In genomic region chr3:43451670-43452254, GRCh38 we compare ENCODE assay signal across 1 cellular context.
TF ChIP-seq lines count a peak whose summit lies in the region.

No MANE protein-coding gene starts in this region.

TF ChIP-seq in K562, 482 proteins besides CTCF, POLR2A, EP300 and RAD21 (continued from another document):
- no peak for TF ChIP-seq ATF6 (CRISPR knock-in tag; IDR thresholded peaks at IDR 0.05)
- TF ChIP-seq, protein P1, sequence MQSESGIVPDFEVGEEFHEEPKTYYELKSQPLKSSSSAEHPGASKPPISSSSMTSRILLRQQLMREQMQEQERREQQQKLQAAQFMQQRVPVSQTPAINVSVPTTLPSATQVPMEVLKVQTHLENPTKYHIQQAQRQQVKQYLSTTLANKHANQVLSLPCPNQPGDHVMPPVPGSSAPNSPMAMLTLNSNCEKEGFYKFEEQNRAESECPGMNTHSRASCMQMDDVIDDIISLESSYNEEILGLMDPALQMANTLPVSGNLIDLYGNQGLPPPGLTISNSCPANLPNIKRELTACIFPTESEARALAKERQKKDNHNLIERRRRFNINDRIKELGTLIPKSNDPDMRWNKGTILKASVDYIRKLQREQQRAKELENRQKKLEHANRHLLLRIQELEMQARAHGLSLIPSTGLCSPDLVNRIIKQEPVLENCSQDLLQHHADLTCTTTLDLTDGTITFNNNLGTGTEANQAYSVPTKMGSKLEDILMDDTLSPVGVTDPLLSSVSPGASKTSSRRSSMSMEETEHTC (IDR thresholded peaks at IDR 0.05): no peak
- TF ChIP-seq STAT5A (IDR thresholded peaks at IDR 0.05; ENCODE audit: borderline replicate concordance, low read length): no peak
- TF ChIP-seq, protein P2, sequence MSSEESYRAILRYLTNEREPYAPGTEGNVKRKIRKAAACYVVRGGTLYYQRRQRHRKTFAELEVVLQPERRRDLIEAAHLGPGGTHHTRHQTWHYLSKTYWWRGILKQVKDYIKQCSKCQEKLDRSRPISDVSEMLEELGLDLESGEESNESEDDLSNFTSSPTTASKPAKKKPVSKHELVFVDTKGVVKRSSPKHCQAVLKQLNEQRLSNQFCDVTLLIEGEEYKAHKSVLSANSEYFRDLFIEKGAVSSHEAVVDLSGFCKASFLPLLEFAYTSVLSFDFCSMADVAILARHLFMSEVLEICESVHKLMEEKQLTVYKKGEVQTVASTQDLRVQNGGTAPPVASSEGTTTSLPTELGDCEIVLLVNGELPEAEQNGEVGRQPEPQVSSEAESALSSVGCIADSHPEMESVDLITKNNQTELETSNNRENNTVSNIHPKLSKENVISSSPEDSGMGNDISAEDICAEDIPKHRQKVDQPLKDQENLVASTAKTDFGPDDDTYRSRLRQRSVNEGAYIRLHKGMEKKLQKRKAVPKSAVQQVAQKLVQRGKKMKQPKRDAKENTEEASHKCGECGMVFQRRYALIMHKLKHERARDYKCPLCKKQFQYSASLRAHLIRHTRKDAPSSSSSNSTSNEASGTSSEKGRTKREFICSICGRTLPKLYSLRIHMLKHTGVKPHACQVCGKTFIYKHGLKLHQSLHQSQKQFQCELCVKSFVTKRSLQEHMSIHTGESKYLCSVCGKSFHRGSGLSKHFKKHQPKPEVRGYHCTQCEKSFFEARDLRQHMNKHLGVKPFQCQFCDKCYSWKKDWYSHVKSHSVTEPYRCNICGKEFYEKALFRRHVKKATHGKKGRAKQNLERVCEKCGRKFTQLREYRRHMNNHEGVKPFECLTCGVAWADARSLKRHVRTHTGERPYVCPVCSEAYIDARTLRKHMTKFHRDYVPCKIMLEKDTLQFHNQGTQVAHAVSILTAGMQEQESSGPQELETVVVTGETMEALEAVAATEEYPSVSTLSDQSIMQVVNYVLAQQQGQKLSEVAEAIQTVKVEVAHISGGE (CRISPR knock-in tag; IDR thresholded peaks at IDR 0.05): peak in 1 of 3 experiments; percentile 60; a peak in 1 of 6 replicates
- TF ChIP-seq ZNF316 (IDR thresholded peaks at IDR 0.05): peak; percentile 85
- no peak for TF ChIP-seq ZNF778 (CRISPR knock-in tag; IDR thresholded peaks at IDR 0.05)
- TF ChIP-seq JUND (IDR thresholded peaks at IDR 0.05; ENCODE audit: borderline replicate concordance, low read depth, low read length): peak; percentile 24; the same call in 1 of the 2 replicates
- TF ChIP-seq JUND (tag; IDR thresholded peaks at IDR 0.05; ENCODE audit: borderline replicate concordance, low read depth, low read length): no peak
- no peak for TF ChIP-seq SNIP1 (IDR thresholded peaks at IDR 0.05; ENCODE audit: low read depth)
- TF ChIP-seq CEBPG (CRISPR knock-in tag; IDR thresholded peaks at IDR 0.05): no peak
- no peak for TF ChIP-seq CEBPG (tag; conservative IDR thresholded peaks at IDR 0.05 in 1 of 2, IDR thresholded peaks at IDR 0.05 in 1 of 2)
- no peak for TF ChIP-seq PCBP2 (IDR thresholded peaks at IDR 0.05; ENCODE audit: low read depth, low read length, poor library complexity, severe bottlenecking)
- TF ChIP-seq NFE2 (IDR thresholded peaks at IDR 0.05; ENCODE audit: low read depth): peak; percentile 87
- TF ChIP-seq SMARCA4 (IDR thresholded peaks at IDR 0.05): 0 out of 2 replicates have a peak, but pooled peaks have one; percentile 52
- peak in 1 of 2 experiments; percentile 34; a peak in 1 of 4 replicates for TF ChIP-seq ZNF639 (CRISPR knock-in tag; conservative IDR thresholded peaks at IDR 0.05 in 1 of 2, IDR thresholded peaks at IDR 0.05 in 1 of 2)
- no peak for TF ChIP-seq PCBP1 (IDR thresholded peaks at IDR 0.05; ENCODE audit: low read depth, low read length, poor library complexity, severe bottlenecking)
- 0 out of 2 replicates have a peak, but pooled peaks have one; percentile 24 for TF ChIP-seq EHMT2 (IDR thresholded peaks at IDR 0.05)
- TF ChIP-seq TCF7L2 (IDR thresholded peaks at IDR 0.05; ENCODE audit: low read depth, low read length): no peak
- TF ChIP-seq ZNF780A (CRISPR knock-in tag; IDR thresholded peaks at IDR 0.05): no peak
